Comparison of ENCODE assay signal across 1 cellular context in genomic region chr4:11428161-11428700, GRCh38.
TF ChIP-seq lines count a peak whose summit lies in the region.

No MANE protein-coding gene starts in this region.

TF ChIP-seq in GM12878, 131 proteins besides CTCF, POLR2A, EP300 and RAD21 (continued from another document):
- TF ChIP-seq KAT2A (conservative IDR thresholded peaks at IDR 0.05; ENCODE audit: control insufficient read depth, low read depth, low read length), result no peak
- no peak for TF ChIP-seq KDM1A (IDR thresholded peaks at IDR 0.05; ENCODE audit: borderline replicate concordance)
- no peak for TF ChIP-seq CHD2 (IDR thresholded peaks at IDR 0.05; ENCODE audit: borderline replicate concordance, low read depth, low read length)
- TF ChIP-seq MLLT1 (IDR thresholded peaks at IDR 0.05), result no peak
- TF ChIP-seq ZBTB11 (CRISPR knock-in tag; IDR thresholded peaks at IDR 0.05), result no peak
- no peak for TF ChIP-seq ZNF687 (IDR thresholded peaks at IDR 0.05)
- no peak for TF ChIP-seq HDAC6 (IDR thresholded peaks at IDR 0.05; ENCODE audit: unreplicated experiment)
- TF ChIP-seq NFYA (IDR thresholded peaks at IDR 0.05; ENCODE audit: borderline replicate concordance, low read depth, low read length), result no peak
- no peak for TF ChIP-seq NKRF (conservative IDR thresholded peaks at IDR 0.05)
- TF ChIP-seq SREBF1 (IDR thresholded peaks at IDR 0.05; ENCODE audit: low read length), result no peak
- no peak for TF ChIP-seq E2F8 (IDR thresholded peaks at IDR 0.05; ENCODE audit: low read depth, partially characterized antibody)
- no peak for TF ChIP-seq RB1 (IDR thresholded peaks at IDR 0.05; ENCODE audit: borderline replicate concordance)
